Comparison of ENCODE assay signal across 22 cellular contexts in genomic region chr2:127004893-127005600, GRCh38.
DNase-seq lines count a peak whose midpoint lies in the region; ATAC-seq and TF ChIP-seq lines count a peak whose summit lies in the region.
"Had no signal": no experiment of that assay in that cellular context is flagged by ENCODE, and none has a peak within 500 bp of the region (broad histone marks: within the 10 kb centered on the region; RNA-seq: fewer than 3 reads in every experiment).

No MANE protein-coding gene starts in this region.

- no peaks in the 10 kb centered on the region for H3K23me2 ChIP-seq in H9 (ENCODE audit: insufficient read length, low read depth, low read length, poor library complexity, severe bottlenecking)

- peak overlapping the region in 1 of 3 experiments; percentile 67; a peak in 3 of 7 replicates for H3K27ac Mint-ChIP-seq in H9
- peak overlapping the region in 2 of 3 experiments; percentile 25 to 65 for H3K27ac Mint-ChIP-seq in nephron
- H3K27ac Mint-ChIP-seq: CD8-positive, alpha-beta T cell; HFFc6; IgD-negative memory B cell had no signal

- H4K91ac ChIP-seq in H9 (ENCODE audit: insufficient read length, low read depth, low read length), result no peak overlapping the region

- H3K56ac ChIP-seq in H9 (ENCODE audit: insufficient read length, low read depth, low read length), result no peak overlapping the region

- no peak overlapping the region for H4K5ac ChIP-seq in H9 (ENCODE audit: insufficient read length, low read depth, low read length)

- no peak overlapping the region for H3K27ac ChIP-seq in H9 (ENCODE audit: insufficient read length, low read depth, low read length)
- H3K27ac ChIP-seq: A549, BLaER1, Peyer's patch, SJSA1 had no signal

- WGBS in H9 (ENCODE audit: extremely low coverage, insufficient read length, low lambda C conversion rate), result no CpG with 5 or more reads among the region's 6 CpGs

- H2BK120ac ChIP-seq in H9 (ENCODE audit: low read depth, low read length, poor library complexity, severe bottlenecking), result peak overlapping the region; percentile 14

- H3K36me3 Mint-ChIP-seq in H9 (ENCODE audit: insufficient read depth in 1 of 3, low read depth in 3 of 3) (no peaks in the 10 kb centered on the region), nephron (ENCODE audit: low read depth) (no peaks in the 10 kb centered on the region)
- H3K36me3 Mint-ChIP-seq: CD8-positive, alpha-beta T cell; IgD-negative memory B cell had no signal

- no peak overlapping the region for H2BK12ac ChIP-seq in H9 (ENCODE audit: insufficient read length, low read depth, low read length)

- H3K4me1 Mint-ChIP-seq in H9 (peaks cover 8 to 14% of the 10 kb centered on the region in 2 experiments), nephron (peaks cover 9% of the 10 kb centered on the region)
- H3K4me1 Mint-ChIP-seq: IgD-negative memory B cell had no signal

- H3K27me3 Mint-ChIP-seq in H9 (ENCODE audit: low read depth) (no peaks in the 10 kb centered on the region), nephron (ENCODE audit: low read depth) (no peaks in the 10 kb centered on the region)
- H3K27me3 Mint-ChIP-seq: IgD-negative memory B cell had no signal

- no peak overlapping the region for H4K8ac ChIP-seq in H9 (replicated peaks; ENCODE audit: insufficient read length, low read depth, low read length)

- H3K4me3 Mint-ChIP-seq in H9, result no peak overlapping the region
- H3K4me3 Mint-ChIP-seq in nephron, result no peak overlapping the region
- H3K4me3 Mint-ChIP-seq: CD8-positive, alpha-beta T cell; HFFc6; IgD-negative memory B cell had no signal

- no peak overlapping the region for H2AK5ac ChIP-seq in H9 (ENCODE audit: insufficient read length, low read length)

- H3K4me3 ChIP-seq in NT2/D1 (ENCODE audit: insufficient read length, low read depth), result no peak overlapping the region
- H3K4me3 ChIP-seq: A549, BLaER1, Peyer's patch, SJSA1 had no signal

- H3K4me1 ChIP-seq in H9 (ENCODE audit: insufficient read depth, low read length) (no peaks in the 10 kb centered on the region; the same call in 1 of the 2 replicates), NT2/D1 (ENCODE audit: insufficient read depth, insufficient read length) (no peaks in the 10 kb centered on the region)
- H3K4me1 ChIP-seq: BLaER1 had no signal

- H4K20me1 ChIP-seq in H9 (ENCODE audit: control insufficient read depth, insufficient read depth, insufficient read length), result no peaks in the 10 kb centered on the region
- H4K20me1 ChIP-seq: BLaER1 had no signal

- DNase-seq in H9 (no peak), NT2/D1 (ENCODE audit: low read depth, low spot score) (peak; percentile 28), glomerular endothelial cell (ENCODE audit: extremely low read depth, low read depth, low spot score) (peak; percentile 23), Kasumi-1 (lab: John Stamatoyannopoulos, UW) (no peak)
- DNase-seq: CD8-positive, alpha-beta T cell; DND-41; HFFc6; MM.1S; NCI-H1092; NCI-H1436 treated with DMSO at 0.1 percent for 48 hours; NCI-H2029; NCI-H345; NCI-H526 treated with DMSO at 0.1 percent for 48 hours; Peyer's patch had no signal

- H3K4me2 ChIP-seq in H9 (ENCODE audit: insufficient read depth, insufficient read length, low read length), result no peak overlapping the region
- H3K4me2 ChIP-seq: A549, BLaER1 had no signal

- H3K9me3 Mint-ChIP-seq in H9, result no peaks in the 10 kb centered on the region
- H3K9me3 Mint-ChIP-seq in nephron, result peaks cover 3% of the 10 kb centered on the region
- H3K9me3 Mint-ChIP-seq: CD8-positive, alpha-beta T cell; HFFc6 had no signal

- H3K27me3 ChIP-seq in H9 (ENCODE audit: insufficient read depth, low read length) (no peaks in the 10 kb centered on the region), NT2/D1 (ENCODE audit: insufficient read depth, insufficient read length) (no peaks in the 10 kb centered on the region)
- H3K27me3 ChIP-seq: BLaER1, Peyer's patch, SJSA1 had no signal

- TF ChIP-seq CTCF in H9 (conservative IDR thresholded peaks at IDR 0.05) (no peak), nephron (IDR thresholded peaks at IDR 0.05; ENCODE audit: unreplicated experiment in 3 of 3) (no peak)

- H3K9me3 ChIP-seq in H9 (ENCODE audit: control insufficient read depth, low read depth, low read length) (no peaks in the 10 kb centered on the region), NT2/D1 (ENCODE audit: insufficient read depth, low read length) (peaks cover 4% of the 10 kb centered on the region; the same call in 1 of the 2 replicates)
- H3K9me3 ChIP-seq: BLaER1, Peyer's patch, SJSA1 had no signal

- H3K9ac ChIP-seq in H9 (ENCODE audit: extremely low read depth, insufficient read length, low read length) (no peak overlapping the region), NT2/D1 (ENCODE audit: insufficient read length, low read depth) (no peak overlapping the region)
- H3K9ac ChIP-seq: BLaER1 had no signal

- H2AFZ ChIP-seq in H9 (ENCODE audit: low read length), result no peak overlapping the region

- no peak overlapping the region for H2BK5ac ChIP-seq in H9 (ENCODE audit: insufficient read length, low read length)

- ATAC-seq in GM21786 (IDR thresholded peaks at IDR 0.05; ENCODE audit: unreplicated experiment), result no peak
- no peak for ATAC-seq in HG02938 (IDR thresholded peaks at IDR 0.05; ENCODE audit: unreplicated experiment)
- ATAC-seq in GM21526 (IDR thresholded peaks at IDR 0.05; ENCODE audit: low FRiP score, unreplicated experiment), result no peak
- ATAC-seq: A549; CD8-positive, alpha-beta T cell had no signal

- no peaks in the 10 kb centered on the region for H3K79me2 ChIP-seq in H9 (ENCODE audit: insufficient read depth, low read length)

- no peaks in the 10 kb centered on the region for H3K79me1 ChIP-seq in H9 (ENCODE audit: insufficient read depth, low read depth, low read length, poor library complexity, severe bottlenecking)

- H2BK20ac ChIP-seq in H9 (ENCODE audit: low read depth, low read length, poor library complexity, severe bottlenecking), result no peak overlapping the region

- H3K14ac ChIP-seq in H9 (ENCODE audit: insufficient read depth, low read length), result no peak overlapping the region

- H3T11ph ChIP-seq in H9 (ENCODE audit: low read length), result no peak overlapping the region

- H3K23ac ChIP-seq in H9 (ENCODE audit: insufficient read length, low read depth, low read length), result no peak overlapping the region

- H3K4ac ChIP-seq in H9 (ENCODE audit: low read depth, low read length), result no peak overlapping the region

- no peak overlapping the region for H3K18ac ChIP-seq in H9 (ENCODE audit: insufficient read length, low read depth, low read length)

- H2BK15ac ChIP-seq in H9 (ENCODE audit: low read depth, low read length), result no peak overlapping the region

- H3K36me3 ChIP-seq in NT2/D1 (ENCODE audit: insufficient read depth, insufficient read length, low read length), result no peaks in the 10 kb centered on the region
- H3K36me3 ChIP-seq: BLaER1, Peyer's patch, SJSA1 had no signal

Comparison
In these comparisons a context has a peak if more than half of its experiments do, and no peak if none do; other contexts are left out.
1. DNase-seq: peak in NT2/D1 (single experiment) and glomerular endothelial cell (single experiment); none in H9 (single experiment) and Kasumi-1 (0 of 2).